Comparison of ENCODE assay signal across 26 cellular contexts in the genomic region with DNA sequence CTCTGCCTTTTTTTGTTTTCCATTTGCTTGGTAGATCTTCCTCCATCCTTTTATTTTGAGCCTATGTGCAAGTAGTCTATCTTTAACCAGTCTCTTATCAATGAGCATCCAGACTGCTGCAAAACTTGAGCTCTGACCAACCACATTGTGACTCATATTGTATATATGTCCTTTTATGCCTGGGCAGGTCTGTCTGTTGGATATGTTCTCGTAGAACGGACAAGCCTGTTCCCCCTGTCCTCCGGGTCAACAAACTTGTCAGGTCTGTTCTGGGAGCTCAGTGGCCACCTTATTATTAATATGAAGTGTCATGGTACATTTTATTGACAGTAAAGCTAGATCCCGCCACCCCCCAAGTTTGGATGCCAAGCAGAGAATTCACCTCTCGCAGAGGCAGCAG.
"Had no signal": no experiment of that assay in that cellular context is flagged by ENCODE, and none has a peak within 500 bp of the region (broad histone marks: within the 10 kb centered on the region; RNA-seq: fewer than 3 reads in every experiment).

No MANE protein-coding gene starts in this region.

- DNase-seq: activated CD4-positive, alpha-beta T cell treated with anti-CD3 and anti-CD28 coated beads for 1 hour; activated CD8-positive, alpha-beta memory T cell treated with anti-CD3 and anti-CD28 coated beads for 24 hours; activated naive CD4-positive, alpha-beta T cell; activated naive CD8-positive, alpha-beta T cell treated with anti-CD3 and anti-CD28 coated beads for 36 hours; amniotic stem cell; body of pancreas; central memory CD4-positive, alpha-beta T cell; endodermal cell; erythroblast; gastrocnemius medialis; heart left ventricle; mesendoderm; naive thymus-derived CD4-positive, alpha-beta T cell; ovary; psoas muscle; right cardiac atrium; stimulated activated CD4-positive, alpha-beta T cell treated with anti-CD3 and anti-CD28 coated beads, Interleukin-15, amount 100 ng/mL, for 24 hours; stimulated activated CD4-positive, alpha-beta T cell treated with anti-CD3 and anti-CD28 coated beads, Interleukin-2, amount 100 ng/mL, for 48 hours; stimulated activated naive CD8-positive, alpha-beta T cell treated with anti-CD3 and anti-CD28 coated beads, Interleukin-15, amount 100 ng/mL, for 72 hours; T-helper 17 cell; trophoblast cell; WERI-Rb-1 had no signal

- FAIRE-seq: colon had no signal

- H3K36me3 ChIP-seq: gastrocnemius medialis, neural progenitor cell, ovary, WERI-Rb-1 had no signal

- H3K4me3 Mint-ChIP-seq: activated naive CD8-positive, alpha-beta T cell treated with anti-CD3 and anti-CD28 coated beads for 36 hours; endodermal cell; naive thymus-derived CD4-positive, alpha-beta T cell; neural progenitor cell; stimulated activated naive CD8-positive, alpha-beta T cell treated with anti-CD3 and anti-CD28 coated beads, Interleukin-15, amount 100 ng/mL, for 72 hours; T-helper 17 cell had no signal

- H3K4me1 ChIP-seq: body of pancreas, gastrocnemius medialis, neural progenitor cell, psoas muscle, suprapubic skin had no signal

- ATAC-seq: body of pancreas; gastrocnemius medialis; naive thymus-derived CD4-positive, alpha-beta T cell; psoas muscle; right cardiac atrium; stimulated activated naive CD8-positive, alpha-beta T cell treated with anti-CD3 and anti-CD28 coated beads, Interleukin-15, amount 100 ng/mL, for 72 hours; T-helper 17 cell had no signal

- H3K36me3 Mint-ChIP-seq: activated naive CD8-positive, alpha-beta T cell treated with anti-CD3 and anti-CD28 coated beads for 36 hours had no signal

- H3K27me3 ChIP-seq: body of pancreas, gastrocnemius medialis, heart left ventricle, neural progenitor cell, ovary, suprapubic skin had no signal

- H3K4me2 ChIP-seq: neural progenitor cell had no signal

- H2AFZ ChIP-seq: neural progenitor cell had no signal

- H3K27ac ChIP-seq: body of pancreas, gastrocnemius medialis, neural progenitor cell, ovary, psoas muscle, skin epidermis, suprapubic skin, WERI-Rb-1 had no signal

- H3K4me1 Mint-ChIP-seq: activated naive CD8-positive, alpha-beta T cell treated with anti-CD3 and anti-CD28 coated beads for 36 hours; endodermal cell; stimulated activated naive CD8-positive, alpha-beta T cell treated with anti-CD3 and anti-CD28 coated beads, Interleukin-15, amount 100 ng/mL, for 72 hours had no signal

- H3K9ac ChIP-seq: neural progenitor cell had no signal

- H3K9me3 Mint-ChIP-seq: stimulated activated naive CD8-positive, alpha-beta T cell treated with anti-CD3 and anti-CD28 coated beads, Interleukin-15, amount 100 ng/mL, for 72 hours had no signal

- H3K4me3 ChIP-seq: body of pancreas, gastrocnemius medialis, heart left ventricle, neural progenitor cell, ovary, psoas muscle, skin epidermis, suprapubic skin had no signal

- H3K27me3 Mint-ChIP-seq: activated naive CD8-positive, alpha-beta T cell treated with anti-CD3 and anti-CD28 coated beads for 36 hours; naive thymus-derived CD4-positive, alpha-beta T cell; stimulated activated naive CD8-positive, alpha-beta T cell treated with anti-CD3 and anti-CD28 coated beads, Interleukin-15, amount 100 ng/mL, for 72 hours; T-helper 17 cell had no signal

- H3K27ac Mint-ChIP-seq: activated naive CD8-positive, alpha-beta T cell treated with anti-CD3 and anti-CD28 coated beads for 36 hours; endodermal cell; naive thymus-derived CD4-positive, alpha-beta T cell; neural progenitor cell; stimulated activated naive CD8-positive, alpha-beta T cell treated with anti-CD3 and anti-CD28 coated beads, Interleukin-15, amount 100 ng/mL, for 72 hours; T-helper 17 cell had no signal

- H3K9me3 ChIP-seq: body of pancreas, gastrocnemius medialis, ovary, psoas muscle, suprapubic skin had no signal
